Comparison of ENCODE assay signal across 7 cellular contexts in genomic region chr19:12065100-12065538, GRCh38. TPM values are rescaled to one million over a fixed set of nuclear protein-coding genes. Genes with fewer than 3 reads are reported as not detected.
DNase-seq lines count a peak whose midpoint lies in the region; TF ChIP-seq lines count a peak whose summit lies in the region.

No MANE protein-coding gene starts in this region.

- H4K8ac ChIP-seq in trophoblast cell (ENCODE audit: low read depth, low read length), result peak overlapping the region; percentile 46

- H3K79me1 ChIP-seq in trophoblast cell (ENCODE audit: low read length), result peaks cover 3% of the 10 kb centered on the region

- H3K14ac ChIP-seq in trophoblast cell (ENCODE audit: low read length), result no peak overlapping the region

- H3K27ac ChIP-seq in HUES48 (ENCODE audit: low read depth, low read length) (peak overlapping the region; percentile 90), left ventricle myocardium inferior (replicated peaks) (peak overlapping the region; percentile 95), trophoblast cell (ENCODE audit: low read depth, low read length) (peak overlapping the region; percentile 11)

- H3K79me2 ChIP-seq in trophoblast cell (ENCODE audit: control insufficient read depth, insufficient read depth, low read length, poor library complexity), result peaks cover 2% of the 10 kb centered on the region

- H2BK5ac ChIP-seq in trophoblast cell (ENCODE audit: low read depth, low read length, poor library complexity), result peak overlapping the region; percentile 13

- H3K4me1 ChIP-seq in HUES48 (ENCODE audit: control insufficient read depth, insufficient read depth, low read length), result 0 out of 2 replicates have a peak, but pooled peaks cover 4% of the 10 kb centered on the region
- peaks cover 7% of the 10 kb centered on the region for H3K4me1 ChIP-seq in adipocyte (ENCODE audit: control insufficient read depth, insufficient read depth, low read length)
- peaks cover 32% of the 10 kb centered on the region for H3K4me1 ChIP-seq in left ventricle myocardium inferior
- peaks cover 0 to 4% of the 10 kb centered on the region in 2 experiments for H3K4me1 ChIP-seq in trophoblast cell (ENCODE audit: control insufficient read depth in 1 of 2, insufficient read depth in 2 of 2, low read length in 2 of 2)

- peak; percentile 60 for DNase-seq in adipocyte (ENCODE audit: low read depth)
- peak; percentile 22 for DNase-seq in left ventricle myocardium inferior
- DNase-seq in trophoblast cell, result peak; percentile 18 to 50
- DNase-seq in LoVo (ENCODE audit: low spot score), result no peak
- DNase-seq in CD1c-positive myeloid dendritic cell (ENCODE audit: extremely low spot score), result no peak

- H3K27me3 ChIP-seq in HUES48 (ENCODE audit: control insufficient read depth, insufficient read depth, low read length) (no peaks in the 10 kb centered on the region), adipocyte (replicated peaks; ENCODE audit: control insufficient read depth, insufficient read depth, low read length) (no peaks in the 10 kb centered on the region), left ventricle myocardium inferior (ENCODE audit: low read depth) (no peaks in the 10 kb centered on the region), trophoblast cell (ENCODE audit: insufficient read depth, low read length) (no peaks in the 10 kb centered on the region)

- no peak overlapping the region for H3K23ac ChIP-seq in trophoblast cell (ENCODE audit: low read length)

- H2AFZ ChIP-seq in trophoblast cell (ENCODE audit: insufficient read depth, low read length, poor library complexity), result peak overlapping the region; percentile 68

- no CpG with 5 or more reads among the region's 23 CpGs for WGBS in trophoblast cell (ENCODE audit: extremely low coverage, insufficient coverage, insufficient read length)

- H4K12ac ChIP-seq in trophoblast cell (ENCODE audit: low read depth, low read length), result no peak overlapping the region

- TF ChIP-seq CTCF in GM12875 (IDR thresholded peaks at IDR 0.05; ENCODE audit: borderline replicate concordance, insufficient read depth, low read depth, low read length) (no peak), left ventricle myocardium inferior (IDR thresholded peaks at IDR 0.05; ENCODE audit: borderline replicate concordance) (no peak)

- peak overlapping the region; percentile 2 for H2BK120ac ChIP-seq in trophoblast cell (ENCODE audit: insufficient read depth, low read length, poor library complexity)

- no peak overlapping the region for H3K18ac ChIP-seq in trophoblast cell (ENCODE audit: low read length)

- H3K9ac ChIP-seq in HUES48 (ENCODE audit: low read depth, low read length) (peak overlapping the region; percentile 93), adipocyte (ENCODE audit: low read length) (peak overlapping the region; percentile 94), trophoblast cell (ENCODE audit: low read length) (peak overlapping the region; percentile 86)

- no peak overlapping the region for H2AK5ac ChIP-seq in trophoblast cell (ENCODE audit: low read length)

- peak overlapping the region; percentile 63 for H3K4me3 ChIP-seq in GM12875 (ENCODE audit: low read depth, low read length)
- peak overlapping the region; percentile 88 for H3K4me3 ChIP-seq in HUES48 (ENCODE audit: low read depth, low read length)
- H3K4me3 ChIP-seq in adipocyte (ENCODE audit: low read length), result peak overlapping the region; percentile 98
- peak overlapping the region; percentile 79 for H3K4me3 ChIP-seq in left ventricle myocardium inferior
- H3K4me3 ChIP-seq in trophoblast cell (ENCODE audit: low read depth, low read length), result peak overlapping the region; percentile 87

- H4K91ac ChIP-seq in trophoblast cell (ENCODE audit: low read depth, low read length), result peak overlapping the region; percentile 5

- no peaks in the 10 kb centered on the region; the same call in 1 of the 2 replicates for H3K36me3 ChIP-seq in HUES48 (ENCODE audit: control insufficient read depth, insufficient read depth, low read length)
- no peaks in the 10 kb centered on the region for H3K36me3 ChIP-seq in adipocyte (ENCODE audit: control insufficient read depth, insufficient read depth, low read length, severe bottlenecking)
- peaks cover 29% of the 10 kb centered on the region for H3K36me3 ChIP-seq in left ventricle myocardium inferior
- H3K36me3 ChIP-seq in trophoblast cell (ENCODE audit: control insufficient read depth in 1 of 2, insufficient read depth in 2 of 2, low read length in 2 of 2), result peaks cover 0 to 9% of the 10 kb centered on the region in 2 experiments

- H3K4me2 ChIP-seq in trophoblast cell (ENCODE audit: low read length), result peak overlapping the region; percentile 95

- H3K4ac ChIP-seq in trophoblast cell (ENCODE audit: low read depth, low read length), result peak overlapping the region; percentile 46

- H3K9me3 ChIP-seq in HUES48 (ENCODE audit: control insufficient read depth, insufficient read depth, low read length) (peaks cover 20% of the 10 kb centered on the region), adipocyte (ENCODE audit: control insufficient read depth, low read length) (peaks cover 13% of the 10 kb centered on the region), left ventricle myocardium inferior (replicated peaks) (peaks cover 34% of the 10 kb centered on the region), trophoblast cell (ENCODE audit: insufficient read depth, low read depth, low read length) (peaks cover 11% of the 10 kb centered on the region)

- intact Hi-C loops in left ventricle myocardium inferior (cut with micrococcal nuclease), result no loop called here

- no peak overlapping the region for H2BK12ac ChIP-seq in trophoblast cell (ENCODE audit: low read length)

RNA-seq across cellular contexts. Expression of gene ZNF844, which starts 0.6 kb away (rescaled TPM):
- 16.4 TPM for total RNA-seq in left ventricle myocardium inferior
- 1.5 TPM in 2 replicates for polyA plus RNA-seq in trophoblast cell (2013)

RNA-seq across cellular contexts. Expression of gene ZNF878, which starts 12.4 kb away (rescaled TPM):
- 0.16 TPM for total RNA-seq in left ventricle myocardium inferior
- 0.57 and 0.68 TPM in 2 replicates for polyA plus RNA-seq in trophoblast cell (2013)

RNA-seq across cellular contexts. Expression of gene ZNF433, which starts 29.6 kb away (rescaled TPM):
- 3.4 TPM for total RNA-seq in left ventricle myocardium inferior
- 5.0 and 5.5 TPM in 2 replicates for polyA plus RNA-seq in trophoblast cell (2013)

Comparison
In these comparisons a context has a peak if more than half of its experiments do, and no peak if none do; other contexts are left out.
1. H3K27ac ChIP-seq: peak in every context shown above with its lines; median percentile 95 in left ventricle myocardium inferior; 90 in HUES48; 11 in trophoblast cell.
2. DNase-seq: peak in adipocyte (single experiment), left ventricle myocardium inferior (single experiment) and trophoblast cell (2 of 2); none in LoVo (single experiment) and CD1c-positive myeloid dendritic cell (single experiment).
3. Peak in every context shown above with its lines, with median percentiles within 50 percentile points of each other: H3K4me3 ChIP-seq and H3K9ac ChIP-seq.